In genomic region chr10:18658992-18659783, GRCh38 we compare ENCODE assay signal across 1 cellular context.
TF ChIP-seq lines count a peak whose summit lies in the region.

Gene ARL5B (plus strand): TSS chr10:18659431. CDS start chr10:18659638, 207 bp downstream.

TF ChIP-seq in HCT116, 20 proteins besides CTCF, POLR2A, EP300 and RAD21 (continued from another document):
- TF ChIP-seq ATF3 (IDR thresholded peaks at IDR 0.05), result no peak
- TF ChIP-seq SIN3A (IDR thresholded peaks at IDR 0.05; ENCODE audit: low read depth), result no peak; the same call in 1 of the 2 replicates
- peak; percentile 58 for TF ChIP-seq TCF7L2 (IDR thresholded peaks at IDR 0.05; ENCODE audit: borderline replicate concordance, extremely low read depth, insufficient read depth, insufficient read length)
- peak; percentile 78 for TF ChIP-seq MAX (IDR thresholded peaks at IDR 0.05)
- TF ChIP-seq EZH2phosphoT487 (IDR thresholded peaks at IDR 0.05; ENCODE audit: borderline replicate concordance), result no peak
- no peak for TF ChIP-seq EZH2 (IDR thresholded peaks at IDR 0.05)
- peak; percentile 90 for TF ChIP-seq CBX3 (IDR thresholded peaks at IDR 0.05; ENCODE audit: low read depth)
- TF ChIP-seq YY1 (IDR thresholded peaks at IDR 0.05; ENCODE audit: extremely low read depth, insufficient replicate concordance, low read depth, low read length), result no peak
- TF ChIP-seq FOSL1 (IDR thresholded peaks at IDR 0.05; ENCODE audit: low read depth), result no peak
- peak; percentile 77 for TF ChIP-seq ZFX (IDR thresholded peaks at IDR 0.05)
- TF ChIP-seq ZNF274 (IDR thresholded peaks at IDR 0.05; ENCODE audit: low read depth, low read length), result no peak
- peak; percentile 80 for TF ChIP-seq EGR1 (IDR thresholded peaks at IDR 0.05; ENCODE audit: low read depth)
- TF ChIP-seq CEBPB (IDR thresholded peaks at IDR 0.05; ENCODE audit: low read depth), result no peak
- TF ChIP-seq ELF1 (IDR thresholded peaks at IDR 0.05; ENCODE audit: borderline replicate concordance, low read depth), result peak; percentile 74
- TF ChIP-seq REST (IDR thresholded peaks at IDR 0.05; ENCODE audit: low read depth), result no peak
